Comparison of ENCODE assay signal across 30 cellular contexts in the genomic region with DNA sequence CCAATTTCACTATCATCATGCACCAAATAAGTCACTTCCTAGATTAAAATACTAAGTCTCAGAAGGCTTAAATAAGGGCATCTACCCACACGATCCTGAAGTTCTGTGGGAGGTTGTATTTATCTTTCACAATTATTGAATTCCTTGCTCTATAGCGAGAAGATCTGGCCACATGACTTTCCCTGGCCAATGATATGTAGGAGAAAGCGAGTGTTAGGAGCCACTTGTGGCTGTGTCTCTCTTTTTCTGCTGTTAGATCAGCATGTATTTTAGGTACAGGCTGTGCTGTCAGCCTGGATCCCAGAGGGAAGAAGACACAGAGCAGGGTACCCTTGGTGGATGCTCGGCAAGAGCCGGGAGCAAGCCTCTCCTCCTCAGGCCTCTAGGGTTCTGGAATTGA.
A peak's percentile ranks its signal among the peaks of the same experiment; 100 is the strongest.
DNase-seq lines count a peak whose midpoint lies in the region; TF ChIP-seq lines count a peak whose summit lies in the region.
"Had no signal": no experiment of that assay in that cellular context is flagged by ENCODE, and none has a peak within 500 bp of the region (broad histone marks: within the 10 kb centered on the region; RNA-seq: fewer than 3 reads in every experiment).

No MANE protein-coding gene starts in this region.

- CTCF ChIA-PET in SK-N-SH (lab: Yijun Ruan, JAX): no interaction called here

- no peaks in the 10 kb centered on the region for H3F3A ChIP-seq in SK-N-SH (replicated peaks; ENCODE audit: insufficient read depth)

- H3K79me2 ChIP-seq in SK-N-SH (ENCODE audit: insufficient read depth): no peaks in the 10 kb centered on the region

- no peak overlapping the region for H3K4me3 ChIP-seq in testis
- no peak overlapping the region for H3K4me3 ChIP-seq in SK-N-SH (ENCODE audit: low read depth in 2 of 2, low read length in 1 of 2)
- no peak overlapping the region for H3K4me3 ChIP-seq in ovary
- H3K4me3 ChIP-seq: A549; BLaER1; BLaER1 treated with 17β-estradiol and CSF1 and Interleukin-3, amounts not matched to agents 10 nM and 100 nM had no signal

- TF ChIP-seq POLR2A in testis (IDR thresholded peaks at IDR 0.05): no peak
- TF ChIP-seq POLR2A in ovary (IDR thresholded peaks at IDR 0.05): no peak

- 66 to 70% methylated on average over 5 of the region's 5 CpGs for WGBS in testis, 2 donors
- 16% methylated on average over 5 of the region's 5 CpGs for WGBS in SK-N-SH (ENCODE audit: low lambda C conversion rate)
- 60 to 79% (median 68%) methylated on average over 5 of the region's 5 CpGs for WGBS in ovary, 3 donors

- H3K27ac ChIP-seq in testis: peak overlapping the region; percentile 35 to 50
- H3K27ac ChIP-seq in SK-N-SH (ENCODE audit: low read depth in 2 of 2, low read length in 1 of 2): no peak overlapping the region
- H3K27ac ChIP-seq in ovary: no peak overlapping the region
- H3K27ac ChIP-seq: 22Rv1; A549; BLaER1; BLaER1 treated with 17β-estradiol and CSF1 and Interleukin-3, amounts not matched to agents 10 nM and 100 nM; C4-2B had no signal

- H3K4me1 ChIP-seq in testis (peaks cover 4% of the 10 kb centered on the region), SK-N-SH (ENCODE audit: control insufficient read depth in 1 of 2, insufficient read depth in 2 of 2, low read depth in 1 of 2, low read length in 1 of 2) (no peaks in the 10 kb centered on the region), ovary (ENCODE audit: insufficient read depth) (no peaks in the 10 kb centered on the region)
- H3K4me1 ChIP-seq: A549; BE2C; BLaER1; BLaER1 treated with 17β-estradiol and CSF1 and Interleukin-3, amounts not matched to agents 10 nM and 100 nM; Caco-2 had no signal

- no peak overlapping the region for H2AFZ ChIP-seq in SK-N-SH (ENCODE audit: low read depth)

- TF ChIP-seq CTCF in testis (IDR thresholded peaks at IDR 0.05): no peak
- TF ChIP-seq CTCF in SK-N-SH (IDR thresholded peaks at IDR 0.05): no peak
- TF ChIP-seq CTCF in ovary (IDR thresholded peaks at IDR 0.05): no peak

- H3K9me2 ChIP-seq in SK-N-SH: no peaks in the 10 kb centered on the region

- H3K36me3 ChIP-seq in testis (ENCODE audit: low read depth, missing control alignments): no peaks in the 10 kb centered on the region
- no peaks in the 10 kb centered on the region for H3K36me3 ChIP-seq in SK-N-SH (replicated peaks in 1 of 2; ENCODE audit: control insufficient read depth in 1 of 2, insufficient read depth in 2 of 2, low read length in 1 of 2)
- no peaks in the 10 kb centered on the region for H3K36me3 ChIP-seq in ovary
- H3K36me3 ChIP-seq: BE2C; BLaER1; BLaER1 treated with 17β-estradiol and CSF1 and Interleukin-3, amounts not matched to agents 10 nM and 100 nM had no signal

- no peak overlapping the region for H3K4me2 ChIP-seq in SK-N-SH
- H3K4me2 ChIP-seq: A549; BLaER1; BLaER1 treated with 17β-estradiol and CSF1 and Interleukin-3, amounts not matched to agents 10 nM and 100 nM had no signal

- intact Hi-C loops in head of caudate nucleus (cut with DNase I) (no loop called here), testis (cut with DNase I; ENCODE audit: low total_unique reads) (no loop called here), ovary (cut with DNase I) (no loop called here)

- no peak overlapping the region for H3K9ac ChIP-seq in SK-N-SH
- H3K9ac ChIP-seq: BLaER1; BLaER1 treated with 17β-estradiol and CSF1 and Interleukin-3, amounts not matched to agents 10 nM and 100 nM had no signal

- TF ChIP-seq EP300 in SK-N-SH (IDR thresholded peaks at IDR 0.05; ENCODE audit: borderline replicate concordance in 1 of 2, low read depth in 1 of 2, low read length in 1 of 2) (no peak), ovary (IDR thresholded peaks at IDR 0.05) (no peak)

- H3K27me3 ChIP-seq in testis: no peaks in the 10 kb centered on the region
- no peaks in the 10 kb centered on the region for H3K27me3 ChIP-seq in SK-N-SH (ENCODE audit: insufficient read depth)
- H3K27me3 ChIP-seq in ovary: no peaks in the 10 kb centered on the region
- H3K27me3 ChIP-seq: BE2C; BLaER1; BLaER1 treated with 17β-estradiol and CSF1 and Interleukin-3, amounts not matched to agents 10 nM and 100 nM had no signal

- DNase-seq in head of caudate nucleus (peak in 25 of 42 donors; percentile 15 to 76 (median 45)), putamen (ENCODE audit: low spot score) (peak; percentile 40), testis (no peak), EL (no peak), SK-N-SH (no peak), ovary (no peak)
- DNase-seq: 8988T; ACHN; AML-193; BE2C; C1 segment of cervical spinal cord; Caco-2; Calu3; CD4-positive, alpha-beta memory T cell; CD4-positive, alpha-beta T cell; CD4-positive, CD25-positive, alpha-beta regulatory T cell; CD8-positive, alpha-beta memory T cell; CD8-positive, alpha-beta T cell; COR-L47; DMS 273 treated with DMSO at 0.1 percent for 48 hours; DMS153; DMS53; DMS79; DMS79 treated with DMSO at 0.1 percent for 48 hours; DND-41 had no signal

- POLR2A ChIA-PET in SK-N-SH (lab: Yijun Ruan, JAX): no interaction called here

- TF ChIP-seq RAD21 in SK-N-SH (IDR thresholded peaks at IDR 0.05; ENCODE audit: low read length): no peak

- no peaks in the 10 kb centered on the region for H3K9me3 ChIP-seq in testis
- H3K9me3 ChIP-seq in SK-N-SH: no peaks in the 10 kb centered on the region; the same call in 1 of the 2 replicates
- no peaks in the 10 kb centered on the region for H3K9me3 ChIP-seq in ovary
- H3K9me3 ChIP-seq: A549, BE2C, Caco-2 had no signal

- no peaks in the 10 kb centered on the region for H4K20me1 ChIP-seq in SK-N-SH (ENCODE audit: insufficient read depth)
- H4K20me1 ChIP-seq: BLaER1; BLaER1 treated with 17β-estradiol and CSF1 and Interleukin-3, amounts not matched to agents 10 nM and 100 nM had no signal

TF ChIP-seq in SK-N-SH, 30 proteins besides CTCF, POLR2A, EP300 and RAD21:
- TF ChIP-seq, protein P1, sequence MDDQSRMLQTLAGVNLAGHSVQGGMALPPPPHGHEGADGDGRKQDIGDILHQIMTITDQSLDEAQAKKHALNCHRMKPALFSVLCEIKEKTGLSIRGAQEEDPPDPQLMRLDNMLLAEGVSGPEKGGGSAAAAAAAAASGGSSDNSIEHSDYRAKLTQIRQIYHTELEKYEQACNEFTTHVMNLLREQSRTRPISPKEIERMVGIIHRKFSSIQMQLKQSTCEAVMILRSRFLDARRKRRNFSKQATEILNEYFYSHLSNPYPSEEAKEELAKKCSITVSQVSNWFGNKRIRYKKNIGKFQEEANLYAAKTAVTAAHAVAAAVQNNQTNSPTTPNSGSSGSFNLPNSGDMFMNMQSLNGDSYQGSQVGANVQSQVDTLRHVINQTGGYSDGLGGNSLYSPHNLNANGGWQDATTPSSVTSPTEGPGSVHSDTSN (IDR thresholded peaks at IDR 0.05): no peak
- TF ChIP-seq TAF1 (IDR thresholded peaks at IDR 0.05; ENCODE audit: borderline replicate concordance, low read depth, low read length) (no peak), NRF1 (IDR thresholded peaks at IDR 0.05; ENCODE audit: low read depth, low read length) (no peak), EZH2phosphoT487 (IDR thresholded peaks at IDR 0.05; ENCODE audit: borderline replicate concordance, low read depth) (no peak), JUND (IDR thresholded peaks at IDR 0.05) (no peak), YY1 (IDR thresholded peaks at IDR 0.05; ENCODE audit: low read depth) (no peak), RCOR1 (IDR thresholded peaks at IDR 0.05; ENCODE audit: low read length) (no peak), TCF12 (IDR thresholded peaks at IDR 0.05) (no peak), SMC3 (IDR thresholded peaks at IDR 0.05; ENCODE audit: low read depth, low read length) (no peak), FOXM1 (IDR thresholded peaks at IDR 0.05; ENCODE audit: low read depth) (no peak), GATA2 (CRISPR knock-in tag; IDR thresholded peaks at IDR 0.05) (no peak), RFX5 (IDR thresholded peaks at IDR 0.05; ENCODE audit: low read length) (no peak), MEF2A (IDR thresholded peaks at IDR 0.05; ENCODE audit: borderline replicate concordance, low read depth) (no peak)
- TF ChIP-seq, protein P2, sequence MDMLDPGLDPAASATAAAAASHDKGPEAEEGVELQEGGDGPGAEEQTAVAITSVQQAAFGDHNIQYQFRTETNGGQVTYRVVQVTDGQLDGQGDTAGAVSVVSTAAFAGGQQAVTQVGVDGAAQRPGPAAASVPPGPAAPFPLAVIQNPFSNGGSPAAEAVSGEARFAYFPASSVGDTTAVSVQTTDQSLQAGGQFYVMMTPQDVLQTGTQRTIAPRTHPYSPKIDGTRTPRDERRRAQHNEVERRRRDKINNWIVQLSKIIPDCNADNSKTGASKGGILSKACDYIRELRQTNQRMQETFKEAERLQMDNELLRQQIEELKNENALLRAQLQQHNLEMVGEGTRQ (IDR thresholded peaks at IDR 0.05; ENCODE audit: borderline replicate concordance, low read depth, low read length): no peak
- TF ChIP-seq, protein P3, sequence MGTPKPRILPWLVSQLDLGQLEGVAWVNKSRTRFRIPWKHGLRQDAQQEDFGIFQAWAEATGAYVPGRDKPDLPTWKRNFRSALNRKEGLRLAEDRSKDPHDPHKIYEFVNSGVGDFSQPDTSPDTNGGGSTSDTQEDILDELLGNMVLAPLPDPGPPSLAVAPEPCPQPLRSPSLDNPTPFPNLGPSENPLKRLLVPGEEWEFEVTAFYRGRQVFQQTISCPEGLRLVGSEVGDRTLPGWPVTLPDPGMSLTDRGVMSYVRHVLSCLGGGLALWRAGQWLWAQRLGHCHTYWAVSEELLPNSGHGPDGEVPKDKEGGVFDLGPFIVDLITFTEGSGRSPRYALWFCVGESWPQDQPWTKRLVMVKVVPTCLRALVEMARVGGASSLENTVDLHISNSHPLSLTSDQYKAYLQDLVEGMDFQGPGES (IDR thresholded peaks at IDR 0.05; ENCODE audit: low read depth, low read length): no peak
TF ChIP-seq in SK-N-SH: peak in this region for 0.

Comparison
In these comparisons a context has a peak if more than half of its experiments do, and no peak if none do; other contexts are left out.
1. DNase-seq: peak in head of caudate nucleus (25 of 42) and putamen (single experiment); none in testis (single experiment), EL (single experiment), SK-N-SH (single experiment) and ovary (0 of 5).
2. H3K27ac ChIP-seq: peak in testis (2 of 2); none in SK-N-SH (0 of 2) and ovary (0 of 2).